In genomic region chr22:41022470-41023298, GRCh38 we compare ENCODE assay signal across 8 cellular contexts.
DNase-seq lines count a peak whose midpoint lies in the region; ATAC-seq and TF ChIP-seq lines count a peak whose summit lies in the region.

No MANE protein-coding gene starts in this region.

- in situ Hi-C loops in Caki2 (cut with HindIII; ENCODE audit: low pct_unique_long_range_greater_than_20kb, low sequenced_read_pairs), result no loop called here

- intact Hi-C loops in Right ventricle myocardium superior (cut with DNase I) (loop anchor here (5.0 kb wide), 1 partner anchor 70 kb away; the partner anchor contains the start of gene RBX1), testis (cut with DNase I; ENCODE audit: low total_unique reads) (loop anchor here (5.0 kb wide), 1 partner anchor 70 kb away; the partner anchor contains the start of gene EP300)

- H3K4me1 Mint-ChIP-seq in activated naive CD8-positive, alpha-beta T cell treated with anti-CD3 and anti-CD28 coated beads, Interleukin-2, amount 50 U/mL, for 24 hours, result peaks cover 19% of the 10 kb centered on the region
- H3K4me1 Mint-ChIP-seq in osteocyte (ENCODE audit: unreplicated experiment), result peaks cover 16% of the 10 kb centered on the region

- no peaks in the 10 kb centered on the region for H3K9me3 Mint-ChIP-seq in activated naive CD8-positive, alpha-beta T cell treated with anti-CD3 and anti-CD28 coated beads, Interleukin-2, amount 50 U/mL, for 24 hours
- no peaks in the 10 kb centered on the region for H3K9me3 Mint-ChIP-seq in osteocyte (ENCODE audit: unreplicated experiment)

- H3K4me3 ChIP-seq in testis, result peak overlapping the region; percentile 72 to 84

- H3K27ac Mint-ChIP-seq in activated naive CD8-positive, alpha-beta T cell treated with anti-CD3 and anti-CD28 coated beads, Interleukin-2, amount 50 U/mL, for 24 hours, result peak overlapping the region; percentile 70
- H3K27ac Mint-ChIP-seq in osteocyte (ENCODE audit: unreplicated experiment), result peak overlapping the region; percentile 91

- H3K27me3 ChIP-seq in testis, result no peaks in the 10 kb centered on the region

- H3K9me3 ChIP-seq in testis, result no peaks in the 10 kb centered on the region

- peak; percentile 9 for TF ChIP-seq POLR2A in testis (IDR thresholded peaks at IDR 0.05)

- no peak for TF ChIP-seq CTCF in osteocyte (IDR thresholded peaks at IDR 0.05)
- TF ChIP-seq CTCF in testis (IDR thresholded peaks at IDR 0.05), result peak in 1 of 3 experiments; percentile 3

- WGBS in testis, 2 donors, result 5 to 7% methylated on average over 23 to 45 of the region's 46 CpGs

- H3K4me1 ChIP-seq in testis, result peaks cover 11% of the 10 kb centered on the region

- peak overlapping the region; percentile 75 for H3K4me3 Mint-ChIP-seq in activated naive CD8-positive, alpha-beta T cell treated with anti-CD3 and anti-CD28 coated beads, Interleukin-2, amount 50 U/mL, for 24 hours
- peak overlapping the region; percentile 76 for H3K4me3 Mint-ChIP-seq in osteocyte (ENCODE audit: unreplicated experiment)

- ATAC-seq in GM21737 (IDR thresholded peaks at IDR 0.05; ENCODE audit: unreplicated experiment), result peak; percentile 71
- ATAC-seq in activated naive CD8-positive, alpha-beta T cell treated with anti-CD3 and anti-CD28 coated beads, Interleukin-2, amount 50 U/mL, for 24 hours, result peak; percentile 74
- peak; percentile 95 for ATAC-seq in Right ventricle myocardium superior (ENCODE audit: poor library complexity)

- DNase-seq in Caki2 (ENCODE audit: low read depth), result peak; percentile 89
- peak; percentile 28 for DNase-seq in NCI-H1048 (lab: John Stamatoyannopoulos, UW)
- DNase-seq in SW480 (ENCODE audit: low spot score), result peak; percentile 92
- DNase-seq in activated naive CD8-positive, alpha-beta T cell treated with anti-CD3 and anti-CD28 coated beads, Interleukin-2, amount 50 U/mL, for 24 hours, result peak; percentile 83
- DNase-seq in Right ventricle myocardium superior, result peak; percentile 96
- peak; percentile 95 for DNase-seq in osteocyte (ENCODE audit: extremely low spot score, unreplicated experiment)
- peak; percentile 95 for DNase-seq in testis

- H3K36me3 ChIP-seq in testis (ENCODE audit: low read depth, missing control alignments), result no peaks in the 10 kb centered on the region

- H3K36me3 Mint-ChIP-seq in activated naive CD8-positive, alpha-beta T cell treated with anti-CD3 and anti-CD28 coated beads, Interleukin-2, amount 50 U/mL, for 24 hours (ENCODE audit: low read depth), result no peaks in the 10 kb centered on the region
- no peaks in the 10 kb centered on the region for H3K36me3 Mint-ChIP-seq in osteocyte (ENCODE audit: unreplicated experiment)

- peak overlapping the region; percentile 97 for H3K27ac ChIP-seq in testis

- H3K27me3 Mint-ChIP-seq in activated naive CD8-positive, alpha-beta T cell treated with anti-CD3 and anti-CD28 coated beads, Interleukin-2, amount 50 U/mL, for 24 hours, result peaks cover 2% of the 10 kb centered on the region
- no peaks in the 10 kb centered on the region for H3K27me3 Mint-ChIP-seq in osteocyte (ENCODE audit: unreplicated experiment)

Comparison
In these comparisons a context has a peak if more than half of its experiments do, and no peak if none do; other contexts are left out.
1. Peak in every context shown above with its lines: DNase-seq, ATAC-seq, H3K4me3 ChIP-seq and H3K27ac ChIP-seq.
2. DNase-seq: peak in every context shown above with its lines; median percentile 96 in Right ventricle myocardium superior; 95 in osteocyte; 95 in testis; 92 in SW480; 89 in Caki2; 83 in activated naive CD8-positive, alpha-beta T cell treated with anti-CD3 and anti-CD28 coated beads, Interleukin-2, amount 50 U/mL, for 24 hours; 28 in NCI-H1048.